8 cellular contexts compared by ENCODE assay signal in genomic region chr1:159923203-159924024, GRCh38. TPM values are rescaled to one million over a fixed set of nuclear protein-coding genes. Genes with fewer than 3 reads are reported as not detected.
DNase-seq lines count a peak whose midpoint lies in the region; ATAC-seq and TF ChIP-seq lines count a peak whose summit lies in the region.

No MANE protein-coding gene starts in this region.

- ATAC-seq in GM23338 = peak; percentile 44
- peak; percentile 53 to 72 (median 56) for ATAC-seq in T-cell (replicated peaks in 1 of 4)

- no peak overlapping the region for H3K27ac ChIP-seq in GM23338 (ENCODE audit: low read depth)
- peak overlapping the region in 4 of 5 donors; percentile 72 to 93 (median 87) for H3K27ac ChIP-seq in adrenal gland
- H3K27ac ChIP-seq in smooth muscle cell (ENCODE audit: low read depth) = peak overlapping the region; percentile 100

- CTCF ChIA-PET in T-cell (lab: Charles Lee) = interaction anchor here (0.7 to 1.4 kb wide), 7 partner anchors 9 to 143 kb away, joined by 3 to 6 read pairs (median 5); partner anchors contain the start of gene DUSP23 (in 1 of the 2)

- H3K9ac ChIP-seq in iPS-15b (ENCODE audit: low read depth, low read length) = no peak overlapping the region
- H3K9ac ChIP-seq in smooth muscle cell (ENCODE audit: low read depth) = peak overlapping the region; percentile 99

- H3F3A ChIP-seq in GM23338 (replicated peaks; ENCODE audit: low read depth) (no peaks in the 10 kb centered on the region), smooth muscle cell (ENCODE audit: low read depth) (peaks cover 43% of the 10 kb centered on the region)

- no peaks in the 10 kb centered on the region for H3K9me3 ChIP-seq in adrenal gland (replicated peaks in 1 of 3)
- H3K9me3 ChIP-seq in iPS-15b (ENCODE audit: control insufficient read depth, insufficient read depth, low read length) = no peaks in the 10 kb centered on the region
- H3K9me3 ChIP-seq in smooth muscle cell (replicated peaks; ENCODE audit: low read depth) = no peaks in the 10 kb centered on the region

- H3K4me3 Mint-ChIP-seq in GM23338 = peak overlapping the region; percentile 79
- peak overlapping the region; percentile 89 to 96 (median 91) for H3K4me3 Mint-ChIP-seq in T-cell

- TF ChIP-seq POLR2A in adrenal gland (IDR thresholded peaks at IDR 0.05) = peak; percentile 27 to 28

- H2AFZ ChIP-seq in GM23338 = no peak overlapping the region
- no peak overlapping the region for H2AFZ ChIP-seq in smooth muscle cell (ENCODE audit: low read depth)

- H3K4me2 ChIP-seq in GM23338 = peak overlapping the region; percentile 80
- H3K4me2 ChIP-seq in smooth muscle cell = peak overlapping the region; percentile 96

- peaks cover 19% of the 10 kb centered on the region for H3K4me1 ChIP-seq in GM23338 (ENCODE audit: insufficient read depth)
- peaks cover 4 to 41% of the 10 kb centered on the region in 2 donors for H3K4me1 ChIP-seq in adrenal gland (replicated peaks in 1 of 2)
- peaks cover 7% of the 10 kb centered on the region for H3K4me1 ChIP-seq in iPS-15b (ENCODE audit: control insufficient read depth, insufficient read depth, low read length)
- H3K4me1 ChIP-seq in smooth muscle cell (ENCODE audit: low read depth) = peaks cover 16% of the 10 kb centered on the region

- POLR2A ChIA-PET in T-cell (lab: Charles Lee) = interaction anchor here (0.5 to 3.2 kb wide), 21 partner anchors 8 to 343 kb away, joined by 3 to 18 read pairs (median 5); partner anchors contain the start of genes DCAF8 (in 1 of the 2) and DUSP23 (in 1 of the 2)

- H3K4me3 ChIP-seq in GM23338 (peak overlapping the region; percentile 62), adrenal gland (peak overlapping the region in 1 of 4 donors; percentile 64), iPS-15b (ENCODE audit: low read depth, low read length) (peak overlapping the region; percentile 86), smooth muscle cell (peak overlapping the region; percentile 69)

- 43 to 57% (median 49%) methylated on average over 20 of the region's 20 CpGs for WGBS in adrenal gland, 4 donors
- WGBS in smooth muscle cell (ENCODE audit: low lambda C conversion rate) = 5% methylated on average over 20 of the region's 20 CpGs

- DNase-seq in ELF-1 (ENCODE audit: low read depth, low spot score) (peak; percentile 83), GM23338 (ENCODE audit: low spot score) (peak; percentile 83), Kasumi-1 (lab: John Stamatoyannopoulos, UW) (peak; percentile 26 to 39), T-cell (peak; percentile 56 to 97 (median 94)), adrenal gland (peak; percentile 53 to 89 (median 66)), smooth muscle cell (lab: John Stamatoyannopoulos, UW; ENCODE audit: unreplicated experiment) (peak; percentile 40), NCI-H1694 (lab: John Stamatoyannopoulos, UW) (no peak)

- H3K9me3 Mint-ChIP-seq in GM23338 (no peaks in the 10 kb centered on the region; the same call in 2 of the 3 replicates), T-cell (no peaks in the 10 kb centered on the region)

- H3K36me3 ChIP-seq in GM23338 (ENCODE audit: insufficient read depth) (no peaks in the 10 kb centered on the region), adrenal gland (replicated peaks in 1 of 2) (peaks cover 0 to 21% of the 10 kb centered on the region in 2 donors), iPS-15b (ENCODE audit: control insufficient read depth, insufficient read depth, low read length) (peaks cover 24% of the 10 kb centered on the region), smooth muscle cell (ENCODE audit: low read depth) (no peaks in the 10 kb centered on the region)

- H3K27me3 ChIP-seq in GM23338 (ENCODE audit: insufficient read depth) = peaks cover 20% of the 10 kb centered on the region
- no peaks in the 10 kb centered on the region for H3K27me3 ChIP-seq in adrenal gland
- H3K27me3 ChIP-seq in iPS-15b (ENCODE audit: control insufficient read depth, insufficient read depth, low read length) = peaks cover 6% of the 10 kb centered on the region
- H3K27me3 ChIP-seq in smooth muscle cell (ENCODE audit: low read depth) = no peaks in the 10 kb centered on the region

- H4K20me1 ChIP-seq in GM23338 (replicated peaks; ENCODE audit: insufficient read depth) (no peaks in the 10 kb centered on the region; the same call in 1 of the 2 replicates), smooth muscle cell (ENCODE audit: low read depth) (peaks cover 46% of the 10 kb centered on the region)

- H3K9me2 ChIP-seq in GM23338 (ENCODE audit: insufficient read depth) = no peaks in the 10 kb centered on the region

- H3K36me3 Mint-ChIP-seq in GM23338 (ENCODE audit: low read depth) (peaks cover 21% of the 10 kb centered on the region), T-cell (peaks cover 32% of the 10 kb centered on the region)

- peaks cover 31% of the 10 kb centered on the region for H3K4me1 Mint-ChIP-seq in GM23338
- peaks cover 60 to 75% (median 67%) of the 10 kb centered on the region in 3 donors for H3K4me1 Mint-ChIP-seq in T-cell

- no peak for TF ChIP-seq CTCF in GM23338 (conservative IDR thresholded peaks at IDR 0.05; ENCODE audit: low read depth in 2 of 2)
- no peak for TF ChIP-seq CTCF in adrenal gland (IDR thresholded peaks at IDR 0.05)
- no peak for TF ChIP-seq CTCF in smooth muscle cell (IDR thresholded peaks at IDR 0.05; ENCODE audit: borderline replicate concordance, insufficient read depth, poor library complexity, severe bottlenecking)

- no peaks in the 10 kb centered on the region; the same call in 1 of the 2 replicates for H3K79me2 ChIP-seq in GM23338 (replicated peaks; ENCODE audit: insufficient read depth)
- peaks cover 54% of the 10 kb centered on the region for H3K79me2 ChIP-seq in smooth muscle cell (ENCODE audit: low read depth)

- intact Hi-C loops in adrenal gland (cut with DNase I) = no loop called here

- H3K27ac Mint-ChIP-seq in GM23338 = no peak overlapping the region
- H3K27ac Mint-ChIP-seq in T-cell = peak overlapping the region; percentile 96 to 100

- peaks cover 22% of the 10 kb centered on the region for H3K27me3 Mint-ChIP-seq in GM23338 (ENCODE audit: insufficient read depth, low read depth, poor library complexity)
- no peaks in the 10 kb centered on the region for H3K27me3 Mint-ChIP-seq in T-cell

TF ChIP-seq in GM23338, 12 proteins besides CTCF, POLR2A, EP300 and RAD21 (continues in another document):
- TF ChIP-seq EZH2 (IDR thresholded peaks at IDR 0.05; ENCODE audit: low read depth, unreplicated experiment) (no peak), CREB1 (CRISPR knock-in tag; IDR thresholded peaks at IDR 0.05; ENCODE audit: low read depth) (no peak)

RNA-seq across cellular contexts. Expression of gene TAGLN2, which starts 1.9 kb away (rescaled TPM):
- total RNA-seq in GM23338 (2014; rRNA removed; shearing (Covaris generic)) = 55.4 and 60.1 TPM in 2 replicates
- polyA plus RNA-seq in GM23338 (2016; fragmentation: Nextera tagmentation; extraction: Ambion mirVana) (53.7 and 58.2 TPM in 2 replicates), adrenal gland (100 to 1,000 TPM; 124 to 215 (median 192) TPM), smooth muscle cell (1,005 and 1,171 TPM in 2 replicates)
- total RNA-seq in T-cell (100 to 1,000 TPM; 210 to 372 (median 245) TPM), adrenal gland (100 to 1,000 TPM in 7 of 8 donors, 10 to 100 TPM in 1; 87.1 to 185 (median 143) TPM), smooth muscle cell (390 and 408 TPM in 2 replicates)

RNA-seq across cellular contexts. Expression of gene IGSF9, which starts 22.0 kb away (rescaled TPM):
- total RNA-seq in GM23338 (2014; rRNA removed; shearing (Covaris generic)) = 23.5 and 27.6 TPM in 2 replicates
- polyA plus RNA-seq in GM23338 (2016; fragmentation: Nextera tagmentation; extraction: Ambion mirVana) (9.3 and 10.3 TPM in 2 replicates), adrenal gland (under 1 TPM in 2 of 3 donors, not detected in 1; 0.10 to 0.16 TPM), smooth muscle cell (2.1 and 6.6 TPM in 2 replicates)
- total RNA-seq in T-cell (under 1 TPM in 3 of 5 donors, not detected in 2; 0.06 to 0.16 (median 0.12) TPM), adrenal gland (under 1 TPM in 3 of 8 donors, not detected in 5; 0.14 to 0.32 (median 0.23) TPM), smooth muscle cell (0.49 and 0.99 TPM in 2 replicates)

RNA-seq across cellular contexts. Expression of gene CFAP45, which starts 23.4 kb away (rescaled TPM):
- total RNA-seq in GM23338 (2014; rRNA removed; shearing (Covaris generic)) = not detected in 2 replicates
- polyA plus RNA-seq in GM23338 (2016; fragmentation: Nextera tagmentation; extraction: Ambion mirVana) (0.19 and 0.36 TPM in 2 replicates), adrenal gland (under 1 TPM; 0.30 to 0.42 (median 0.40) TPM), smooth muscle cell (1.2 and 1.9 TPM in 2 replicates)
- total RNA-seq in T-cell (1 to 10 TPM; 1.2 to 4.7 (median 1.5) TPM), adrenal gland (under 1 TPM in 2 of 8 donors, not detected in 6; 0.14 to 0.81 TPM), smooth muscle cell (1.1 and 1.3 TPM in 2 replicates)

RNA-seq across cellular contexts. Expression of gene SLAMF9, which starts 30.6 kb away (rescaled TPM):
- not detected in 2 replicates for total RNA-seq in GM23338 (2014; rRNA removed; shearing (Covaris generic))
- not detected in 2 replicates for polyA plus RNA-seq in GM23338 (2016; fragmentation: Nextera tagmentation; extraction: Ambion mirVana)
- not detected for total RNA-seq in T-cell
- not detected for total RNA-seq in adrenal gland
- polyA plus RNA-seq in adrenal gland = not detected
- total RNA-seq in smooth muscle cell = 1.3 TPM in 1 of 2 replicates, not detected in the other
- 1.8 and 2.1 TPM in 2 replicates for polyA plus RNA-seq in smooth muscle cell

Comparison
In these comparisons a context has a peak if more than half of its experiments do, and no peak if none do; other contexts are left out.
1. RNA of gene IGSF9, which starts 22.0 kb away (total RNA-seq): 23.5 to 27.6 TPM in GM23338; 0.49 to 0.99 TPM in smooth muscle cell, 0.06 to 0.16 TPM in T-cell and 0.14 to 0.32 TPM in adrenal gland; every median in the first group is over 10 times any median in the second.